Comparison of ENCODE assay signal across 8 cellular contexts in genomic region chr19:54481326-54481930, GRCh38. TPM values are rescaled to one million over a fixed set of nuclear protein-coding genes. Genes with fewer than 3 reads are reported as not detected.
DNase-seq lines count a peak whose midpoint lies in the region; ATAC-seq and TF ChIP-seq lines count a peak whose summit lies in the region.

No MANE protein-coding gene starts in this region.

- peak; percentile 51 for ATAC-seq in PC-3

- H3K4me3 Mint-ChIP-seq in HFFc6, result no peak overlapping the region

- H3K27me3 ChIP-seq in PC-3 (ENCODE audit: low read length), result peaks cover 26% of the 10 kb centered on the region
- H3K27me3 ChIP-seq in brain microvascular endothelial cell (replicated peaks), result no peaks in the 10 kb centered on the region
- H3K27me3 ChIP-seq in transverse colon, result peaks cover 33% of the 10 kb centered on the region

- intact Hi-C loops in PC-3 (cut with micrococcal nuclease) (loop anchor here (1.0 to 10.0 kb wide), 2 partner anchors 83 to 195 kb away; no protein-coding TSS in a partner anchor), transverse colon (cut with DNase I; ENCODE audit: low total_unique reads) (no loop called here)

- TF ChIP-seq POLR2A in transverse colon (IDR thresholded peaks at IDR 0.05), result no peak

- H3K27ac ChIP-seq in PC-3 (ENCODE audit: low read length), result no peak overlapping the region
- no peak overlapping the region for H3K27ac ChIP-seq in brain microvascular endothelial cell
- H3K27ac ChIP-seq in transverse colon, result no peak overlapping the region

- TF ChIP-seq EP300 in transverse colon (IDR thresholded peaks at IDR 0.05; ENCODE audit: low read depth), result no peak

- no peak overlapping the region for H3K27ac Mint-ChIP-seq in HFFc6

- no peaks in the 10 kb centered on the region; the same call in 1 of the 2 replicates for H3K4me1 Mint-ChIP-seq in HFFc6 (ENCODE audit: low read depth)

- peaks cover 13% of the 10 kb centered on the region for H3K27me3 Mint-ChIP-seq in HFFc6 (ENCODE audit: insufficient read depth)

- WGBS in transverse colon (ENCODE audit: low coverage in 1 of 2), 2 donors, result 9 to 20% methylated on average over 8 to 16 of the region's 16 CpGs

- no peaks in the 10 kb centered on the region for H3K9me2 ChIP-seq in PC-3 (replicated peaks; ENCODE audit: low read length)

- no peaks in the 10 kb centered on the region for H4K20me1 ChIP-seq in PC-3 (ENCODE audit: low read length)

- H3K9me3 ChIP-seq in PC-3 (ENCODE audit: low read length), result no peaks in the 10 kb centered on the region
- no peaks in the 10 kb centered on the region for H3K9me3 ChIP-seq in transverse colon

- H3K36me3 Mint-ChIP-seq in HFFc6 (ENCODE audit: low read depth), result no peaks in the 10 kb centered on the region

- no TSS peak for BruUV-seq in PC-3 (replicated peaks; lab: Mats Ljungman, UMichigan)

- no peak overlapping the region for H3K4me2 ChIP-seq in PC-3 (ENCODE audit: low read length)

- H3K9ac ChIP-seq in PC-3 (ENCODE audit: low read length), result no peak overlapping the region

- TF ChIP-seq CTCF in HFFc6 (IDR thresholded peaks at IDR 0.05), result peak; percentile 82
- TF ChIP-seq CTCF in PC-3 (conservative IDR thresholded peaks at IDR 0.05; ENCODE audit: low read depth, low read length), result peak; percentile 91
- peak; percentile 84 for TF ChIP-seq CTCF in brain microvascular endothelial cell (IDR thresholded peaks at IDR 0.05; ENCODE audit: low read depth, low read length, missing control alignments)
- peak; percentile 37 to 73 (median 53) for TF ChIP-seq CTCF in transverse colon (IDR thresholded peaks at IDR 0.05)

- H3K36me3 ChIP-seq in PC-3 (ENCODE audit: low read depth, low read length), result no peaks in the 10 kb centered on the region
- no peaks in the 10 kb centered on the region for H3K36me3 ChIP-seq in brain microvascular endothelial cell (replicated peaks)
- H3K36me3 ChIP-seq in transverse colon, result no peaks in the 10 kb centered on the region

- H3K4me1 ChIP-seq in PC-3 (ENCODE audit: insufficient read depth, low read length), result no peaks in the 10 kb centered on the region
- peaks cover 0 to 20% (median 2%) of the 10 kb centered on the region in 4 donors for H3K4me1 ChIP-seq in transverse colon

- no peaks in the 10 kb centered on the region for H3F3A ChIP-seq in PC-3 (ENCODE audit: low read length, unreplicated experiment)

- POLR2A ChIA-PET in PC-3 (lab: Charles Lee; ENCODE audit: unreplicated experiment), result interaction anchor here (0.6 kb wide), 1 partner anchor 37 kb away, joined by 6 read pairs; no protein-coding TSS in a partner anchor

- in situ Hi-C loops in brain microvascular endothelial cell (cut with HindIII; ENCODE audit: low pct_ligation_motif_present, low sequenced_read_pairs), result no loop called here
- in situ Hi-C loops in transverse colon (cut with MboI; ENCODE audit: low pct_ligation_motif_present in 1 of 4, low pct_unique_long_range_greater_than_20kb in 1 of 4, low sequenced_read_pairs in 3 of 4), result loop anchor here in 2 of 4 donors (10.0 kb wide), 1 partner anchor 193 kb away; no protein-coding TSS in a partner anchor

- no peak overlapping the region for H3K4me3 ChIP-seq in PC-3 (ENCODE audit: low read length)
- no peak overlapping the region for H3K4me3 ChIP-seq in brain microvascular endothelial cell (ENCODE audit: low read depth, low read length)
- H3K4me3 ChIP-seq in transverse colon, result no peak overlapping the region

- CTCF ChIA-PET in PC-3 (lab: Charles Lee), result interaction anchor here (0.7 to 1.1 kb wide), 2 partner anchors 38 to 665 kb away, joined by 3 to 4 read pairs; no protein-coding TSS in a partner anchor

- no peaks in the 10 kb centered on the region for H3K79me2 ChIP-seq in PC-3 (ENCODE audit: low read length)

- peak; percentile 29 for DNase-seq in DMS79 (lab: John Stamatoyannopoulos, UW)
- DNase-seq in HFFc6, result no peak
- DNase-seq in PC-3, result peak; percentile 60
- DNase-seq in brain microvascular endothelial cell, result no peak
- DNase-seq in kidney tubule cell (ENCODE audit: low spot score), result peak; percentile 43
- DNase-seq in transverse colon, result no peak
- no peak for DNase-seq in foreskin melanocyte
- no peak for DNase-seq in 8988T

- H2AFZ ChIP-seq in PC-3 (ENCODE audit: low read length), result no peak overlapping the region

- no peaks in the 10 kb centered on the region for H3K9me3 Mint-ChIP-seq in HFFc6

RNA-seq across cellular contexts. Expression of gene CDC42EP5, which starts 8.3 kb away (rescaled TPM):
- 10 to 100 TPM; 45.9 to 70.5 (median 56.9) TPM for total RNA-seq in HFFc6 (2021; fragmentation: NEBNext Ultra II Directional; extraction: Animal tissue kit (Norgen Biotek cat#: 25700))
- 0.73 and 1.4 TPM in 2 replicates for total RNA-seq in PC-3 (2014; rRNA removed)
- 100 to 1,000 TPM; 210 to 231 (median 214) TPM for total RNA-seq in transverse colon

RNA-seq across cellular contexts. Expression of gene LENG9, which starts 17.9 kb away (rescaled TPM):
- 1 to 10 TPM; 3.0 to 4.0 (median 3.6) TPM for total RNA-seq in HFFc6 (2021; fragmentation: NEBNext Ultra II Directional; extraction: Animal tissue kit (Norgen Biotek cat#: 25700))
- total RNA-seq in PC-3 (2014; rRNA removed), result 7.1 and 12.6 TPM in 2 replicates
- 10 to 100 TPM in 3 of 4 donors, 1 to 10 TPM in 1; 1.1 to 16.5 (median 12.3) TPM for total RNA-seq in transverse colon

RNA-seq across cellular contexts. Expression of gene LAIR2, which starts 21.2 kb away (rescaled TPM):
- not detected for total RNA-seq in HFFc6 (2021; fragmentation: NEBNext Ultra II Directional; extraction: Animal tissue kit (Norgen Biotek cat#: 25700))
- total RNA-seq in PC-3 (2014; rRNA removed) (not detected in 2 replicates), transverse colon (1 to 10 TPM in 1 of 4 donors, not detected in 3; 3.2 TPM)

RNA-seq across cellular contexts. Expression of gene LENG8, which starts 32.4 kb away (rescaled TPM):
- 10 to 100 TPM; 70.7 to 76.5 (median 74.0) TPM for total RNA-seq in HFFc6 (2021; fragmentation: NEBNext Ultra II Directional; extraction: Animal tissue kit (Norgen Biotek cat#: 25700))
- 55.5 and 65.8 TPM in 2 replicates for total RNA-seq in PC-3 (2014; rRNA removed)
- 1,000 to 10,000 TPM in 1 of 4 donors, 100 to 1,000 TPM in 3; 194 to 1,037 (median 566) TPM for total RNA-seq in transverse colon

Comparison
In these comparisons a context has a peak if more than half of its experiments do, and no peak if none do; other contexts are left out.
1. DNase-seq: peak in DMS79 (single experiment), PC-3 (single experiment) and kidney tubule cell (single experiment); none in HFFc6 (single experiment), brain microvascular endothelial cell (single experiment), transverse colon (single experiment), foreskin melanocyte (single experiment) and 8988T (single experiment).
2. RNA of gene CDC42EP5, which starts 8.3 kb away (total RNA-seq): 210 to 231 TPM in transverse colon and 45.9 to 70.5 TPM in HFFc6; 0.73 to 1.4 TPM in PC-3; every median in the first group is over 10 times any median in the second.
3. Peak in every context shown above with its lines, with median percentiles within 50 percentile points of each other: CTCF ChIP-seq.